In genomic region chr6:30213654-30213998, GRCh38 we compare ENCODE assay signal across 8 cellular contexts. TPM values are rescaled to one million over a fixed set of nuclear protein-coding genes. Genes with fewer than 3 reads are reported as not detected.
A peak's percentile ranks its signal among the peaks of the same experiment; 100 is the strongest.
DNase-seq lines count a peak whose midpoint lies in the region; ATAC-seq and TF ChIP-seq lines count a peak whose summit lies in the region.

No MANE protein-coding gene starts in this region.

- no peak for ATAC-seq in upper lobe of left lung (ENCODE audit: low FRiP score in 2 of 2)
- ATAC-seq in GM21381 (IDR thresholded peaks at IDR 0.05; ENCODE audit: unreplicated experiment), result no peak

- no peak for TF ChIP-seq EP300 in upper lobe of left lung (IDR thresholded peaks at IDR 0.05)

- intact Hi-C loops in activated naive CD4-positive, alpha-beta T cell treated with anti-CD3 and anti-CD28 coated beads for 36 hours (cut with micrococcal nuclease), result loop anchor here (1.0 to 5.0 kb wide), 9 partner anchors 46 to 509 kb away; partner anchors contain the start of genes HLA-A, MRPS18B, PPP1R10 and PPP1R11
- intact Hi-C loops in ascending aorta (cut with DNase I), result loop anchor here (1.0 to 10.0 kb wide), 7 partner anchors 111 to 579 kb away; partner anchors contain the start of genes GABBR1, HLA-A, HLA-E and HLA-F
- intact Hi-C loops in lower leg skin (cut with DNase I; ENCODE audit: low total_unique reads), result no loop called here

- no peak for DNase-seq in activated naive CD4-positive, alpha-beta T cell treated with anti-CD3 and anti-CD28 coated beads for 36 hours
- DNase-seq in activated naive CD4-positive, alpha-beta T cell (lab: John Stamatoyannopoulos, UW), result no peak
- DNase-seq in ascending aorta (ENCODE audit: low spot score in 2 of 2), result peak in 1 of 2 donors; percentile 71
- no peak for DNase-seq in lower leg skin (ENCODE audit: low spot score in 2 of 2)
- no peak for DNase-seq in upper lobe of left lung
- DNase-seq in NCI-H1930 (lab: John Stamatoyannopoulos, UW), result no peak
- DNase-seq in iPS-NIHi11 (ENCODE audit: low spot score), result no peak

- TF ChIP-seq CTCF in ascending aorta (IDR thresholded peaks at IDR 0.05) (no peak), lower leg skin (IDR thresholded peaks at IDR 0.05) (no peak), upper lobe of left lung (IDR thresholded peaks at IDR 0.05) (no peak)

- H3K4me1 Mint-ChIP-seq in activated naive CD4-positive, alpha-beta T cell treated with anti-CD3 and anti-CD28 coated beads for 36 hours (ENCODE audit: low read depth), result peaks cover 36% of the 10 kb centered on the region

- H3K9me3 ChIP-seq in ascending aorta (no peaks in the 10 kb centered on the region), upper lobe of left lung (no peaks in the 10 kb centered on the region)

- H3K4me3 Mint-ChIP-seq in activated naive CD4-positive, alpha-beta T cell treated with anti-CD3 and anti-CD28 coated beads for 36 hours, result peak overlapping the region; percentile 94

- CTCF ChIA-PET in activated naive CD4-positive, alpha-beta T cell treated with anti-CD3 and anti-CD28 coated beads for 36 hours (lab: Charles Lee), result interaction anchor here (0.9 kb wide), 1 partner anchor 9 kb away, joined by 3 read pairs; no protein-coding TSS in a partner anchor

- H3K4me3 ChIP-seq in ascending aorta (peak overlapping the region; percentile 72 to 97), lower leg skin (ENCODE audit: low read depth, poor library complexity, severe bottlenecking) (peak overlapping the region; percentile 42), upper lobe of left lung (peak overlapping the region; percentile 61 to 97 (median 76))

- H3K27ac ChIP-seq in ascending aorta, result peak overlapping the region; percentile 93 to 97
- H3K27ac ChIP-seq in upper lobe of left lung, result peak overlapping the region; percentile 93 to 99 (median 96)

- no peaks in the 10 kb centered on the region for H3K36me3 ChIP-seq in ascending aorta
- no peaks in the 10 kb centered on the region for H3K36me3 ChIP-seq in upper lobe of left lung

- H3K9me3 Mint-ChIP-seq in activated naive CD4-positive, alpha-beta T cell treated with anti-CD3 and anti-CD28 coated beads for 36 hours, result no peaks in the 10 kb centered on the region

- no peaks in the 10 kb centered on the region for H3K27me3 ChIP-seq in ascending aorta
- no peaks in the 10 kb centered on the region for H3K27me3 ChIP-seq in upper lobe of left lung

- WGBS in lower leg skin, 2 donors, result 0 to 1% methylated on average over 16 of the region's 16 CpGs
- WGBS in upper lobe of left lung, 2 donors, result 0% methylated on average over 14 to 16 of the region's 16 CpGs

- TF ChIP-seq POLR2A in lower leg skin (IDR thresholded peaks at IDR 0.05), result no peak
- no peak for TF ChIP-seq POLR2A in upper lobe of left lung (IDR thresholded peaks at IDR 0.05)

- H3K36me3 Mint-ChIP-seq in activated naive CD4-positive, alpha-beta T cell treated with anti-CD3 and anti-CD28 coated beads for 36 hours (ENCODE audit: low read depth), result peaks cover 10% of the 10 kb centered on the region

- H3K27ac Mint-ChIP-seq in activated naive CD4-positive, alpha-beta T cell treated with anti-CD3 and anti-CD28 coated beads for 36 hours, result peak overlapping the region; percentile 99

- no peaks in the 10 kb centered on the region for H3K27me3 Mint-ChIP-seq in activated naive CD4-positive, alpha-beta T cell treated with anti-CD3 and anti-CD28 coated beads for 36 hours (ENCODE audit: low read depth)

- H3K4me1 ChIP-seq in ascending aorta, result peaks cover 7 to 20% of the 10 kb centered on the region in 2 donors
- peaks cover 32 to 51% (median 38%) of the 10 kb centered on the region in 4 donors for H3K4me1 ChIP-seq in upper lobe of left lung

RNA-seq across cellular contexts. Expression of gene TRIM26, which starts 0.4 kb away (rescaled TPM):
- total RNA-seq in activated naive CD4-positive, alpha-beta T cell treated with anti-CD3 and anti-CD28 coated beads for 36 hours, result 10 to 100 TPM; 36.8 to 38.7 TPM
- total RNA-seq in ascending aorta (38.6 TPM), lower leg skin (10 to 100 TPM; 40.4 to 57.4 (median 50.7) TPM), upper lobe of left lung (10 to 100 TPM; 38.4 to 67.1 (median 53.8) TPM)

RNA-seq across cellular contexts. Expression of gene TRIM15, which starts 50.3 kb away (rescaled TPM):
- 1 to 10 TPM in 1 of 2 experiments, under 1 TPM in 1; 0.79 to 2.2 TPM for total RNA-seq in activated naive CD4-positive, alpha-beta T cell treated with anti-CD3 and anti-CD28 coated beads for 36 hours
- not detected for total RNA-seq in ascending aorta
- 1 to 10 TPM in 3 of 4 donors, under 1 TPM in 1; 0.98 to 4.3 (median 1.1) TPM for total RNA-seq in lower leg skin
- total RNA-seq in upper lobe of left lung, result 1 to 10 TPM in 1 of 6 donors, under 1 TPM in 1, not detected in 4; 0.30 to 1.0 TPM

RNA-seq across cellular contexts. Expression of gene TRIM10, which starts 52.6 kb away (rescaled TPM):
- total RNA-seq in activated naive CD4-positive, alpha-beta T cell treated with anti-CD3 and anti-CD28 coated beads for 36 hours, result under 1 TPM; 0.19 to 0.25 TPM
- total RNA-seq in ascending aorta (not detected), lower leg skin (1 to 10 TPM in 1 of 4 donors, under 1 TPM in 3; 0.13 to 1.1 (median 0.64) TPM), upper lobe of left lung (1 to 10 TPM in 1 of 6 donors, under 1 TPM in 3, not detected in 2; 0.07 to 1.4 (median 0.13) TPM)
